ENCODE assay signal across 14 cellular contexts in the genomic region with DNA sequence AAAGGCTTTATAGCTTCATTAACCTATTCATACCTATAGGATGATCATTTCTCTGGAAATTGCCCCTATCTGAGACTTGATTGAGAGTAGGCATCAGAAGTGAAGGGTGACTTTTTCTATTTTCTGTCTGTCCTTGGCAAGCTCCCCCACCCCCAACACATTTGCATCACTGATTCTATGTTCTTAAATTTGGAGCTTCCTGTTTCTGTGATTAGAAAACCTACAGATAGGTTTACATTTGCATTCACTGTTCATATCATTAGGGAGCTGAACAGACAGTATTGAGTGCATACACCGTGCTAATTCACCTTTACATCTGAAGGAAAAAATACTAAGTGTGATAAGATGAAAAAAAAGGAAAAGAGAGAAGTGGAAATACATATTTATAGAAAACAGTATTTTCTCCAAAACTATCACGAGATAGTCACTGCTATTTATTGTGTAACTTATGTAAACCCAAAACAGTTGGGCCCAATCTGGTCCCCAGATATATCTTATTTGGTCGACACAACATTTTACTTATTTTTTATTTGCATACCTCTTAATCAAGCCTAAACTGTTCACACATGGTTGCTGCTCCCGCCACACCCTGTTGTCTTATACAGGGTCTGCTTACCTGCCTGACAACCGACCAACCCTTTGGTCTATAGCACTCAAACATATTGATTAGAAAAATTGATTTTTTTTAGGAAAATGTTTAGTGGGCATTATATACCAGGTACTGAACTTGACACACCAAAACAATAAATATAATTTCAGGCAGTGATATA.
DNase-seq lines count a peak whose midpoint lies in the region; ATAC-seq and TF ChIP-seq lines count a peak whose summit lies in the region.
"Had no signal": no experiment of that assay in that cellular context is flagged by ENCODE, and none has a peak within 500 bp of the region (broad histone marks: within the 10 kb centered on the region; RNA-seq: fewer than 3 reads in every experiment).

No MANE protein-coding gene starts in this region.

- DNase-seq in NCI-H146 (lab: John Stamatoyannopoulos, UW) (peak; percentile 41), coronary artery (ENCODE audit: low spot score) (no peak), SKM-1 treated with dmso at 0.1 percent for 144 hours (lab: John Stamatoyannopoulos, UW; ENCODE audit: unreplicated experiment) (no peak), mucosa of descending colon (no peak)
- DNase-seq in stimulated activated CD4-positive, alpha-beta T cell treated with anti-CD3 and anti-CD28 coated beads, Interleukin-12 subunit alpha, Interleukin-12 subunit beta, amount 100 ng/mL, for 4 hours: no peak
- DNase-seq: activated CD4-positive, alpha-beta T cell treated with anti-CD3 and anti-CD28 coated beads for 36 hours; activated T-cell treated with anti-CD3 and anti-CD28 coated beads, Interleukin-2, amount 50 U/mL, for 1 hour; caudate nucleus; CD4-positive, CD25-positive, alpha-beta regulatory T cell; DND-41; foreskin keratinocyte; NCI-H524 treated with DMSO at 0.1 percent for 48 hours had no signal

- no peaks in the 10 kb centered on the region for H3K36me3 ChIP-seq in mucosa of descending colon (ENCODE audit: low read depth)

- no peaks in the 10 kb centered on the region for H3K9me3 ChIP-seq in mucosa of descending colon

- TF ChIP-seq CTCF in coronary artery (IDR thresholded peaks at IDR 0.05): no peak
- TF ChIP-seq CTCF in mucosa of descending colon (IDR thresholded peaks at IDR 0.05): no peak

- intact Hi-C loops in mucosa of descending colon (cut with DNase I, micrococcal nuclease): no loop called here

- ATAC-seq in GM19035 (IDR thresholded peaks at IDR 0.05; ENCODE audit: unreplicated experiment) (peak; percentile 44), HG02885 (IDR thresholded peaks at IDR 0.05; ENCODE audit: poor library complexity, unreplicated experiment) (peak; percentile 61), mucosa of descending colon (no peak)
- ATAC-seq: activated CD4-positive, alpha-beta T cell treated with anti-CD3 and anti-CD28 coated beads for 36 hours; foreskin keratinocyte had no signal

- no peaks in the 10 kb centered on the region for H3K4me1 ChIP-seq in mucosa of descending colon (ENCODE audit: low read depth)
- H3K4me1 ChIP-seq: foreskin keratinocyte had no signal

- H3K4me3 ChIP-seq in coronary artery (no peak overlapping the region), mucosa of descending colon (no peak overlapping the region)

- H3K27ac ChIP-seq in coronary artery: no peak overlapping the region
- H3K27ac ChIP-seq: foreskin keratinocyte had no signal
